Comparison of ENCODE assay signal across 29 cellular contexts in the genomic region with DNA sequence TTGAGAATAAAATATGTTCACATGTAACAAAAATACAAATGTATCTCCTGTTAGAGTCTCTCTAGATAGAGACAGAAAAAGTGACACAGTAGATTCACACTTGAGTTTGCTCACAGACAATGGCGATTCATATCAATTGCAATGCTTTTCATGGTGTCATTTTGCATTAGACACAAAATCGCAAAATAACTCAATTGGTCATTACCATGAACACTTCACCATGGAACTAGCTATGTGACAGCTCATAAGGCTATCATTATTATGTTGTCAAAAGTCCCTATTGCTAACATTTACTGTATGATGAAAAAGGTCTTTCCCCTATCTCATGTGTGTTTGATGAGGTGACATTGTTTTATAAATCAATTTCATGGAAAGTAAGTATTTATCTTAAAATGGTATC.
DNase-seq lines count a peak whose midpoint lies in the region; ATAC-seq and TF ChIP-seq lines count a peak whose summit lies in the region.
"Had no signal": no experiment of that assay in that cellular context is flagged by ENCODE, and none has a peak within 500 bp of the region (broad histone marks: within the 10 kb centered on the region; RNA-seq: fewer than 3 reads in every experiment).

No MANE protein-coding gene starts in this region.

- peak overlapping the region; percentile 17 for H3K27ac ChIP-seq in neural cell (ENCODE audit: low read length)
- H3K27ac ChIP-seq: 22Rv1; A549; BLaER1; BLaER1 treated with 17β-estradiol and CSF1 and Interleukin-3, amounts not matched to agents 10 nM and 100 nM; C4-2B had no signal

- H2AFZ ChIP-seq in neural cell (ENCODE audit: low read depth, low read length) = no peak overlapping the region

- H3K27me3 ChIP-seq in neural cell (ENCODE audit: insufficient read depth, low read depth, low read length) = no peaks in the 10 kb centered on the region
- H3K27me3 ChIP-seq: BE2C; BLaER1; BLaER1 treated with 17β-estradiol and CSF1 and Interleukin-3, amounts not matched to agents 10 nM and 100 nM had no signal

- no peak overlapping the region for H3K9ac ChIP-seq in neural cell (ENCODE audit: low read length)
- H3K9ac ChIP-seq: BLaER1; BLaER1 treated with 17β-estradiol and CSF1 and Interleukin-3, amounts not matched to agents 10 nM and 100 nM had no signal

- peak overlapping the region; percentile 23 for H3K4me2 ChIP-seq in neural cell (ENCODE audit: low read length)
- H3K4me2 ChIP-seq: A549; BLaER1; BLaER1 treated with 17β-estradiol and CSF1 and Interleukin-3, amounts not matched to agents 10 nM and 100 nM had no signal

- no peaks in the 10 kb centered on the region for H3F3A ChIP-seq in neural cell (ENCODE audit: insufficient read depth, low read length, poor library complexity, severe bottlenecking)

- TF ChIP-seq EP300 in neural cell (conservative IDR thresholded peaks at IDR 0.05; ENCODE audit: poor library complexity, severe bottlenecking) = peak; percentile 94

- H4K20me1 ChIP-seq in neural cell (ENCODE audit: insufficient read depth) = no peaks in the 10 kb centered on the region
- H4K20me1 ChIP-seq: BLaER1; BLaER1 treated with 17β-estradiol and CSF1 and Interleukin-3, amounts not matched to agents 10 nM and 100 nM had no signal

- no peaks in the 10 kb centered on the region for H3K9me3 ChIP-seq in neural cell (ENCODE audit: low read length)
- H3K9me3 ChIP-seq: A549, BE2C, BLaER1, Caco-2 had no signal

- no peaks in the 10 kb centered on the region for H3K9me2 ChIP-seq in neural cell (ENCODE audit: insufficient read depth, low read length)

- ATAC-seq in GM18873 (IDR thresholded peaks at IDR 0.05; ENCODE audit: low FRiP score, unreplicated experiment) = no peak
- ATAC-seq: A549; CD8-positive, alpha-beta T cell had no signal

- DNase-seq in retina = peak; percentile 65
- no peak for DNase-seq in islet precursor cell
- DNase-seq: 8988T; ACHN; AML-193; BE2C; C1 segment of cervical spinal cord; Caco-2; Calu3; CD4-positive, alpha-beta memory T cell; CD4-positive, alpha-beta T cell; CD4-positive, CD25-positive, alpha-beta regulatory T cell; CD8-positive, alpha-beta memory T cell; CD8-positive, alpha-beta T cell; COR-L47; DMS 273 treated with DMSO at 0.1 percent for 48 hours; DMS153; DMS53; DMS79; DMS79 treated with DMSO at 0.1 percent for 48 hours; DND-41; EL had no signal

- H3K79me2 ChIP-seq in neural cell (replicated peaks; ENCODE audit: insufficient read depth, low read length) = no peaks in the 10 kb centered on the region

- no peak for TF ChIP-seq RAD21 in neural cell (conservative IDR thresholded peaks at IDR 0.05)

- no peaks in the 10 kb centered on the region for H3K36me3 ChIP-seq in neural cell (ENCODE audit: insufficient read depth, low read length)
- H3K36me3 ChIP-seq: BE2C; BLaER1; BLaER1 treated with 17β-estradiol and CSF1 and Interleukin-3, amounts not matched to agents 10 nM and 100 nM had no signal

- TF ChIP-seq CTCF in neural cell (IDR thresholded peaks at IDR 0.05; ENCODE audit: poor library complexity, severe bottlenecking) = no peak

- no peak overlapping the region for H3K4me3 ChIP-seq in neural cell (ENCODE audit: low read length)
- H3K4me3 ChIP-seq: A549; BLaER1; BLaER1 treated with 17β-estradiol and CSF1 and Interleukin-3, amounts not matched to agents 10 nM and 100 nM had no signal

TF ChIP-seq in neural cell, 6 proteins besides CTCF, POLR2A, EP300 and RAD21:
- TF ChIP-seq MXI1 (conservative IDR thresholded peaks at IDR 0.05; ENCODE audit: poor library complexity, severe bottlenecking) (no peak), REST (IDR thresholded peaks at IDR 0.05; ENCODE audit: borderline replicate concordance) (peak; percentile 33), EZH2 (IDR thresholded peaks at IDR 0.05; ENCODE audit: borderline replicate concordance, insufficient read depth, low read length, poor library complexity, severe bottlenecking) (no peak), POLR2AphosphoS5 (IDR thresholded peaks at IDR 0.05) (peak; percentile 93), TAF1 (IDR thresholded peaks at IDR 0.05; ENCODE audit: low read depth) (no peak)
TF ChIP-seq in neural cell: peak in this region for 2.
